ENCODE assay signal across 8 cellular contexts in the genomic region with DNA sequence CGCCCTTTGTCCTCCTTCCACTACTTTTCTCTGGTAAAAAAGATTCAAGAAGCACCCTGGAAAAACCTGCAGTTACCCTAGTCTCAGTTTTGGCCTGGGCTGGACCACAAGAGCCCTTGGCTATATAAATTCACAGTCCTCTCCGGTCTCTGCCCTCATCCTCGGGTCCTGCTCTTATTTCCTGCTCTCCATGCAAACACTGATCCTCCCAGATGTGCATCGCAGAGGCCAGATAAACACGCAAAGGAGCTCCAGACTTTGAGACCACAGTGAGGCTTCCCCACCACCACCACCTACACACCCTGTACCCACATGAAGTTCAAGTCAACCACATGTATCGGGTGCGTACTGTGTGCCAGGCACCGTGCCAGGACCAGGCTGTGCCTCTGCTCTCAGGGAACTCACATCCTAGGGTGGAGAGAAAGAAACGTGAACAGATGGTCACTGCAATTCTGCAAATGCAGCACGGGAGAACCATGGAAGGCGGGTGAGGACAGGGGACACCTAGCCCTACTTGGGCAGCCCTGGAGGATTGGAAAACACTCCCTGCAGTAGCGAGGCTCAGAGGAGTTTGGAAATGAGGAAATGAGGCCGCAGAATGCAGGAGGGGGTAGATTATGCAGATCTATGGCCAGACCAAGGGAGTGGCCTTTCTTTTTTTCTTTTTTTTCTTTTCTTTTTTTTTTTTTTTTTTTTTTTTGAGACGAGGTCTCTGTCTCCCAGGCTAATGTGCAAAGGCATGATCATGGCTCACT. TPM values are rescaled to one million over a fixed set of nuclear protein-coding genes. Genes with fewer than 3 reads are reported as not detected.
DNase-seq lines count a peak whose midpoint lies in the region; ATAC-seq, FAIRE-seq and TF ChIP-seq lines count a peak whose summit lies in the region.

No MANE protein-coding gene starts in this region.

- H3K4me3 ChIP-seq in DND-41 (ENCODE audit: low read depth in 1 of 2, low read length in 2 of 2) (peak overlapping the region; percentile 18 to 68; a peak in 3 of 4 replicates), foreskin fibroblast (ENCODE audit: low read depth in 1 of 2, low read length in 2 of 2) (peak overlapping the region; percentile 40 to 54), vagina (peak overlapping the region; percentile 53 to 65)

- peak overlapping the region; percentile 69 for H2AFZ ChIP-seq in DND-41 (ENCODE audit: low read depth, low read length)

- TF ChIP-seq CTCF in DND-41 (IDR thresholded peaks at IDR 0.05; ENCODE audit: borderline replicate concordance, extremely low read depth, low read length, poor library complexity, severe bottlenecking) (no peak), foreskin fibroblast (IDR thresholded peaks at IDR 0.05; ENCODE audit: low read depth, low read length) (no peak), vagina (IDR thresholded peaks at IDR 0.05) (no peak)

- H3K27me3 ChIP-seq in DND-41 (ENCODE audit: insufficient read depth, low read length, poor library complexity): no peaks in the 10 kb centered on the region
- no peaks in the 10 kb centered on the region for H3K27me3 ChIP-seq in vagina

- H3K9me3 ChIP-seq in DND-41 (ENCODE audit: insufficient read depth, low read length, severe bottlenecking) (no peaks in the 10 kb centered on the region), vagina (no peaks in the 10 kb centered on the region)

- TF ChIP-seq POLR2A in vagina (IDR thresholded peaks at IDR 0.05) (no peak), H54 (IDR thresholded peaks at IDR 0.05; ENCODE audit: low read depth, low read length) (no peak)

- intact Hi-C loops in vagina (cut with DNase I): loop anchor here (10.0 kb wide), 2 partner anchors 158 to 238 kb away; a partner anchor contains a TSS

- ATAC-seq in DND-41 (ENCODE audit: insufficient read depth, low read depth): peak; percentile 45
- ATAC-seq in HG03103 (IDR thresholded peaks at IDR 0.05; ENCODE audit: low read depth, unreplicated experiment): peak; percentile 1

- H3K36me3 ChIP-seq in DND-41 (ENCODE audit: insufficient read depth, low read length) (peaks cover 28% of the 10 kb centered on the region), vagina (peaks cover 0 to 32% of the 10 kb centered on the region in 2 donors)

- FAIRE-seq in H54 (lab: Jason Lieb, UNC): no peak

- H3K27ac ChIP-seq in DND-41 (ENCODE audit: low read length) (peak overlapping the region; percentile 79), vagina (peak overlapping the region; percentile 97)

- H3K4me2 ChIP-seq in DND-41 (ENCODE audit: insufficient read depth, low read length): peak overlapping the region; percentile 98

- peak overlapping the region; percentile 66 for H3K9ac ChIP-seq in DND-41 (ENCODE audit: low read depth, low read length)

- H3K4me1 ChIP-seq in DND-41 (ENCODE audit: insufficient read depth, low read length) (peaks cover 45% of the 10 kb centered on the region), vagina (peaks cover 54% of the 10 kb centered on the region)

- peaks cover 9% of the 10 kb centered on the region; the same call in 1 of the 2 replicates for H3K79me2 ChIP-seq in DND-41 (ENCODE audit: insufficient read depth, low read length)

- DNase-seq in DND-41 (peak; percentile 78), RPMI8226 (peak; percentile 88), activated gamma-delta T cell (lab: John Stamatoyannopoulos, UW) (peak; percentile 30), foreskin fibroblast (peak; percentile 60 to 78), nucleus accumbens (lab: John Stamatoyannopoulos, UW) (peak in 30 of 56 donors; percentile 20 to 62 (median 46)), vagina (ENCODE audit: extremely low spot score in 2 of 2) (no peak), H54 (ENCODE audit: insufficient read length, low spot score) (no peak)

- peaks cover 9% of the 10 kb centered on the region; the same call in 1 of the 2 replicates for H4K20me1 ChIP-seq in DND-41 (ENCODE audit: insufficient read depth, low read length)

RNA-seq across cellular contexts. Expression of a gene that starts 7.5 kb away (rescaled TPM):
- total RNA-seq in vagina: 103 TPM

RNA-seq across cellular contexts. Expression of a gene that starts 11.8 kb away (rescaled TPM):
- total RNA-seq in vagina: not detected

RNA-seq across cellular contexts. Expression of a gene that starts 25.1 kb away (rescaled TPM):
- 36.6 TPM for total RNA-seq in vagina

RNA-seq across cellular contexts. Expression of a gene that starts 50.5 kb away (rescaled TPM):
- not detected for total RNA-seq in vagina

Comparison
In these comparisons a context has a peak if more than half of its experiments do, and no peak if none do; other contexts are left out.
1. DNase-seq: peak in DND-41 (single experiment), RPMI8226 (single experiment), activated gamma-delta T cell (single experiment), foreskin fibroblast (2 of 2) and nucleus accumbens (30 of 56); none in vagina (0 of 2) and H54 (single experiment).
2. Peak in every context shown above with its lines, with median percentiles within 50 percentile points of each other: H3K4me3 ChIP-seq.